Comparison of ENCODE assay signal across 28 cellular contexts in the genomic region with DNA sequence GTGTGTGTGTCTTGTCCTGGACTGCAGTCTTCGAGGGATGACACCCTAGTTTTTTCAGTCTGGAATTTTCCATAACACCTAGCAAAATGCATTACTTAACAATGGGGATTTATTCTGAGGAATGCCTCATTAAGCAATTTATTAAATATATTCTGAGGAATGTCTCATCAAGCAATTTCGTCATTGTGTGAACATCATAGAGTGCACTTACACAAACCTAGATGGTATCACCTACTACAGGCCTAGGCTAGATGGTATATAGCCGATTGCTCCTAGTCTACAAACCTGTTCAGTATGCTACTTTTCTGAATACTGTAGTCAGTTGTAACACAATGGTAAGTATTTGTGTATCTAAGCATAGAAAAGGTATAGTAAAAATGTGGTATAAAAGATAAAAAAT. TPM values are rescaled to one million over a fixed set of nuclear protein-coding genes. Genes with fewer than 3 reads are reported as not detected.
"Had no signal": no experiment of that assay in that cellular context is flagged by ENCODE, and none has a peak within 500 bp of the region (broad histone marks: within the 10 kb centered on the region; RNA-seq: fewer than 3 reads in every experiment).

No MANE protein-coding gene starts in this region.

- H3K4me3 Mint-ChIP-seq: activated B cell treated with CpG ODN at 0.5 μM for 24 hours; activated CD4-positive, alpha-beta T cell treated with anti-CD3 and anti-CD28 coated beads, Interleukin-2, amount 10 ng/mL, durations not matched to agents 24 days and 14 days; activated CD8-positive, alpha-beta memory T cell treated with anti-CD3 and anti-CD28 coated beads, Interleukin-2, amount 10 ng/mL, durations not matched to agents 7 days and 5 days; activated naive CD8-positive, alpha-beta T cell; activated T-cell treated with anti-CD3 and anti-CD28 coated beads, Interleukin-2, amount 50 U/mL, for 24 hours; activated T-helper 1 cell treated with anti-CD3 and anti-CD28 coated beads, Interleukin-12 subunit alpha, Interleukin-12 subunit beta, Interleukin-2, Interleukin-4 antibody, amounts not matched to agents 30 ng/mL and 10 ng/mL and 1 ng/mL, durations not matched to agents 14 hours and 24 hours and 36 hours; T-cell had no signal

- DNase-seq: activated B cell treated with CpG ODN at 0.5 μM for 24 hours; activated CD4-positive, alpha-beta T cell treated with anti-CD3 and anti-CD28 coated beads for 1 hour; activated CD4-positive, alpha-beta T cell treated with anti-CD3 and anti-CD28 coated beads, Interleukin-2, amount 10 ng/mL, durations not matched to agents 24 days and 14 days; activated CD4-positive, alpha-beta T cell treated with anti-CD3 and anti-CD28 coated beads, Interleukin-2, amount 50 U/mL, for 48 hours; activated CD8-positive, alpha-beta memory T cell treated with anti-CD3 and anti-CD28 coated beads, Interleukin-2, amount 10 ng/mL, durations not matched to agents 7 days and 5 days; activated effector memory CD4-positive, alpha-beta T cell treated with anti-CD3 and anti-CD28 coated beads, Interleukin-2, amount 50 U/mL, for 16 hours; activated naive CD4-positive, alpha-beta T cell treated with Interleukin-2 at 50 U/mL for 16 hours; activated T-cell treated with anti-CD3 and anti-CD28 coated beads, Interleukin-2, amount 50 U/mL, for 24 hours; amygdala; KG1; MV-4-11; NCI-H1092 treated with DMSO at 0.1 percent for 48 hours; NCI-H1436; NCI-H1694 treated with DMSO at 0.1 percent for 48 hours; NCI-H2029 treated with DMSO at 0.1 percent for 48 hours; NCI-H345; NCI-H510A; NCI-H526 treated with DMSO at 0.1 percent for 48 hours; PC-3; SHP77 treated with DMSO at 0.1 percent for 48 hours; T-cell; T-helper 2 cell; T1000 had no signal

- H3K9me3 Mint-ChIP-seq: activated B cell treated with CpG ODN at 0.5 μM for 24 hours; activated CD4-positive, alpha-beta T cell treated with anti-CD3 and anti-CD28 coated beads, Interleukin-2, amount 10 ng/mL, durations not matched to agents 24 days and 14 days; activated T-cell treated with anti-CD3 and anti-CD28 coated beads, Interleukin-2, amount 50 U/mL, for 24 hours; activated T-helper 1 cell treated with anti-CD3 and anti-CD28 coated beads, Interleukin-12 subunit alpha, Interleukin-12 subunit beta, Interleukin-2, Interleukin-4 antibody, amounts not matched to agents 30 ng/mL and 10 ng/mL and 1 ng/mL, durations not matched to agents 14 hours and 24 hours and 36 hours; brain; IgD-negative memory B cell; T-cell had no signal

- H3K27ac Mint-ChIP-seq: activated B cell treated with CpG ODN at 0.5 μM for 24 hours; activated CD4-positive, alpha-beta T cell treated with anti-CD3 and anti-CD28 coated beads, Interleukin-2, amount 10 ng/mL, durations not matched to agents 24 days and 14 days; activated CD8-positive, alpha-beta memory T cell treated with anti-CD3 and anti-CD28 coated beads, Interleukin-2, amount 10 ng/mL, durations not matched to agents 7 days and 5 days; activated naive CD8-positive, alpha-beta T cell; activated T-cell treated with anti-CD3 and anti-CD28 coated beads, Interleukin-2, amount 50 U/mL, for 24 hours; activated T-helper 1 cell treated with anti-CD3 and anti-CD28 coated beads, Interleukin-12 subunit alpha, Interleukin-12 subunit beta, Interleukin-2, Interleukin-4 antibody, amounts not matched to agents 30 ng/mL and 10 ng/mL and 1 ng/mL, durations not matched to agents 14 hours and 24 hours and 36 hours; brain; IgD-negative memory B cell; T-cell had no signal

- H3K36me3 Mint-ChIP-seq: activated CD8-positive, alpha-beta memory T cell treated with anti-CD3 and anti-CD28 coated beads, Interleukin-2, amount 10 ng/mL, durations not matched to agents 7 days and 5 days; activated naive CD8-positive, alpha-beta T cell; brain; IgD-negative memory B cell; T-cell had no signal

RNA-seq across cellular contexts. Expression of a gene that starts 1.1 kb away (rescaled TPM):
- total RNA-seq: astrocyte had no signal
